Comparison of ENCODE assay signal across 1 cellular context in the genomic region with DNA sequence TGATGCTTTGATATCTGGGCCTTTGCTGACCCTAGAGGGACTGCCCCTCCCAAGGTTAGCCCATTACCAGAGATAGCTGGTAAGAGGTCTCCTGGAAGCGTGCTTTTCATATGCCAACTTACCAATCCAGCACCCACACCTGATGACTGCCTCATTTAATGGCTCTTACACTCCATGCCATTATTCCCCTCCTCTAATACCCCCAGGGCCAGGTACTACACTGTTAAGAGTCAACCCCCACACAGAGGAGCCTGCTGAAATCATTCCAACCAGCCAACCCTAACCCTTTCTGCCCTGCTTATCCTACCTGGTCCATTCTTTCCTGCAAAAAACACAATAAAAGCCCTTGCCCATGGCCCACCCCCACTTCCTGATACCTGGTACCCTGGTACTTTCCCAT.
TF ChIP-seq lines count a peak whose summit lies in the region.

No MANE protein-coding gene starts in this region.

TF ChIP-seq in WTC11, 78 proteins besides CTCF, POLR2A, EP300 and RAD21 (continued from another document):
- TF ChIP-seq, protein P1, sequence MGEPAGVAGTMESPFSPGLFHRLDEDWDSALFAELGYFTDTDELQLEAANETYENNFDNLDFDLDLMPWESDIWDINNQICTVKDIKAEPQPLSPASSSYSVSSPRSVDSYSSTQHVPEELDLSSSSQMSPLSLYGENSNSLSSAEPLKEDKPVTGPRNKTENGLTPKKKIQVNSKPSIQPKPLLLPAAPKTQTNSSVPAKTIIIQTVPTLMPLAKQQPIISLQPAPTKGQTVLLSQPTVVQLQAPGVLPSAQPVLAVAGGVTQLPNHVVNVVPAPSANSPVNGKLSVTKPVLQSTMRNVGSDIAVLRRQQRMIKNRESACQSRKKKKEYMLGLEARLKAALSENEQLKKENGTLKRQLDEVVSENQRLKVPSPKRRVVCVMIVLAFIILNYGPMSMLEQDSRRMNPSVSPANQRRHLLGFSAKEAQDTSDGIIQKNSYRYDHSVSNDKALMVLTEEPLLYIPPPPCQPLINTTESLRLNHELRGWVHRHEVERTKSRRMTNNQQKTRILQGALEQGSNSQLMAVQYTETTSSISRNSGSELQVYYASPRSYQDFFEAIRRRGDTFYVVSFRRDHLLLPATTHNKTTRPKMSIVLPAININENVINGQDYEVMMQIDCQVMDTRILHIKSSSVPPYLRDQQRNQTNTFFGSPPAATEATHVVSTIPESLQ (CRISPR knock-in tag; IDR thresholded peaks at IDR 0.05), result no peak
- no peak for TF ChIP-seq NFYB (CRISPR knock-in tag; conservative IDR thresholded peaks at IDR 0.05; ENCODE audit: low read depth)
